Comparison of ENCODE assay signal across 20 cellular contexts in the genomic region with DNA sequence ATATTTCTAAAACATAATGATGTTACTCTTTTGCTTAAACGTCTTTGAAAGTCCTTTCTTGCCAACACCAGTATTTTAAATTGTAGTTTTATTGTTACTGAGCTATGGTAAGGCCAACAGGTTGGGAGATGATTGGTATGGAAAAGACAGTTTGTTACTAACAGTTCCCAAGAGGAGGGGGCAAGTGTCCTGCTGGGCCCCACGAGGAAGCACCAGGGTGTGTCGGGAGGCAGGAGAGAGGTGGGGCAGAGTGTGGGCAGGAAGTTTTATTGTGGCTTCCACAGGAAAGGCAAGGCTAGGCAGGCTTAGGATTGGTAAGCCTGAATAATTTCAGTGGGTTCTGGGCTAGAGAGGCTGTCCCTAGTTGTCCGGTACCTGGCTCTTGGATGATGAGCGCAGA.
DNase-seq lines count a peak whose midpoint lies in the region; ATAC-seq, FAIRE-seq and TF ChIP-seq lines count a peak whose summit lies in the region.
"Had no signal": no experiment of that assay in that cellular context is flagged by ENCODE, and none has a peak within 500 bp of the region (broad histone marks: within the 10 kb centered on the region; RNA-seq: fewer than 3 reads in every experiment).

No MANE protein-coding gene starts in this region.

- H4K91ac ChIP-seq in H1 (replicated peaks; ENCODE audit: insufficient read length, low read length), result no peak overlapping the region

- no peak for ATAC-seq in HG03196 (IDR thresholded peaks at IDR 0.05; ENCODE audit: unreplicated experiment)
- ATAC-seq in GM19324 (IDR thresholded peaks at IDR 0.05; ENCODE audit: low FRiP score, unreplicated experiment), result no peak
- ATAC-seq: natural killer cell treated with Interleukin-12 subunit alpha and Interleukin-12 subunit beta and Interleukin-15 and Interleukin-18, amount 100 ng/mL, for 72 hours had no signal

- H3K18ac ChIP-seq in H1 (ENCODE audit: extremely low read depth, low read length), result no peak overlapping the region

- H2BK120ac ChIP-seq in H1 (replicated peaks; ENCODE audit: low read depth, low read length), result no peak overlapping the region

- no peak overlapping the region for H3K4ac ChIP-seq in H1 (replicated peaks; ENCODE audit: insufficient read length, low read depth, low read length)

- 64% methylated on average over 5 of the region's 5 CpGs; no CpG with 5 or more reads in 1 of the 2 experiments for WGBS in H1 (ENCODE audit: extremely low coverage in 1 of 2, insufficient coverage in 1 of 2, insufficient read length in 1 of 2, insufficient replicate concordance in 2 of 2, low coverage in 1 of 2, low lambda C conversion rate in 2 of 2, missing lambda C conversion rate in 1 of 2), 2 experiments

- H2BK12ac ChIP-seq in H1 (ENCODE audit: low read depth, low read length), result no peak overlapping the region

- DNase-seq in Caco-2 (no peak), PC-9 (no peak), H1 (ENCODE audit: low read depth in 1 of 2, low spot score in 2 of 2) (no peak), H54 (ENCODE audit: insufficient read length, low spot score) (no peak)
- no peak for DNase-seq in activated naive CD4-positive, alpha-beta T cell treated with anti-CD3 and anti-CD28 coated beads, Interleukin-2, amount 10 ng/mL, durations not matched to agents 7 days and 5 days
- DNase-seq: activated CD8-positive, alpha-beta memory T cell treated with anti-CD3 and anti-CD28 coated beads for 24 hours; activated gamma-delta T cell; BE2C; DMS79; dorsolateral prefrontal cortex; left lung; NCI-H146; retina; stimulated activated CD4-positive, alpha-beta T cell treated with anti-CD3 and anti-CD28 coated beads, Interleukin-4, amount 100 ng/mL, for 24 hours had no signal

- H3K36me3 ChIP-seq in Caco-2 (ENCODE audit: control insufficient read depth, insufficient read depth, low read length), result no peaks in the 10 kb centered on the region
- no peaks in the 10 kb centered on the region for H3K36me3 ChIP-seq in PC-9 (ENCODE audit: low read depth)
- no peaks in the 10 kb centered on the region for H3K36me3 ChIP-seq in H1 (ENCODE audit: control insufficient read depth in 2 of 4, insufficient read depth in 4 of 4, low read length in 3 of 4)
- H3K36me3 ChIP-seq in parathyroid adenoma (ENCODE audit: control insufficient read depth, insufficient read depth, low read length), result no peaks in the 10 kb centered on the region
- H3K36me3 ChIP-seq: BE2C, left lung had no signal

- H3K4me2 ChIP-seq in PC-9, result peak overlapping the region; percentile 81
- H3K4me2 ChIP-seq in H1 (ENCODE audit: insufficient read depth in 1 of 2, low read depth in 2 of 2, low read length in 2 of 2), result no peak overlapping the region
- H3K4me2 ChIP-seq in parathyroid adenoma (ENCODE audit: low read length), result no peak overlapping the region

- no peak for TF ChIP-seq RAD21 in H1 (IDR thresholded peaks at IDR 0.05 in 1 of 2, conservative IDR thresholded peaks at IDR 0.05 in 1 of 2; ENCODE audit: low read depth in 2 of 2, low read length in 2 of 2)

- H3K27ac ChIP-seq in PC-9 (peak overlapping the region; percentile 99), H1 (ENCODE audit: low read depth, low read length) (no peak overlapping the region), parathyroid adenoma (no peak overlapping the region)
- H3K27ac ChIP-seq: SK-N-MC had no signal

- H3K79me1 ChIP-seq in H1 (ENCODE audit: low read depth, low read length), result no peaks in the 10 kb centered on the region

- H4K8ac ChIP-seq in H1 (ENCODE audit: extremely low read depth, insufficient read depth, low read length), result no peak overlapping the region

- no peak for TF ChIP-seq EP300 in H1 (IDR thresholded peaks at IDR 0.05; ENCODE audit: borderline replicate concordance in 1 of 2, low read depth in 2 of 2, low read length in 2 of 2)

- H2BK15ac ChIP-seq in H1 (ENCODE audit: low read length), result no peak overlapping the region

- H3K4me3 ChIP-seq in Caco-2 (ENCODE audit: low read depth, low read length), result no peak overlapping the region
- H3K4me3 ChIP-seq in PC-9, result 0 out of 2 replicates have a peak overlapping the region, but pooled peaks have one; percentile 6
- H3K4me3 ChIP-seq in H1 (ENCODE audit: extremely low read depth in 1 of 4, insufficient read depth in 2 of 4, low read depth in 3 of 4, low read length in 4 of 4), result no peak overlapping the region; a peak in 2 of 8 replicates
- no peak overlapping the region for H3K4me3 ChIP-seq in parathyroid adenoma (ENCODE audit: low read depth, low read length)
- H3K4me3 ChIP-seq: dorsolateral prefrontal cortex, left lung, SK-N-MC had no signal

- H3K36me3 Mint-ChIP-seq in Caco-2 (ENCODE audit: insufficient read depth, unreplicated experiment), result peaks cover 5% of the 10 kb centered on the region
- H3K36me3 Mint-ChIP-seq in activated naive CD4-positive, alpha-beta T cell treated with anti-CD3 and anti-CD28 coated beads, Interleukin-2, amount 10 ng/mL, durations not matched to agents 7 days and 5 days, result no peaks in the 10 kb centered on the region
- H3K36me3 Mint-ChIP-seq: natural killer cell treated with Interleukin-12 subunit alpha and Interleukin-12 subunit beta and Interleukin-15 and Interleukin-18, amount 100 ng/mL, for 72 hours had no signal

- intact Hi-C loops in Caco-2 (cut with micrococcal nuclease; ENCODE audit: unreplicated experiment), result no loop called here
- intact Hi-C loops in PC-9 (cut with micrococcal nuclease; ENCODE audit: unreplicated experiment), result loop anchor here (2.0 to 5.0 kb wide), 2 partner anchors 38 to 136 kb away; a partner anchor contains a TSS

- H3K9me2 ChIP-seq in PC-9 (ENCODE audit: insufficient read depth), result no peaks in the 10 kb centered on the region

- H3K14ac ChIP-seq in H1 (ENCODE audit: insufficient read length), result no peak overlapping the region

- peaks cover 20% of the 10 kb centered on the region for H3K4me1 ChIP-seq in Caco-2
- peaks cover 68% of the 10 kb centered on the region for H3K4me1 ChIP-seq in PC-9 (replicated peaks; ENCODE audit: insufficient read depth)
- peaks cover 0 to 14% (median 6%) of the 10 kb centered on the region in 4 experiments; a peak in 5 of 7 replicates for H3K4me1 ChIP-seq in H1 (replicated peaks in 1 of 4; ENCODE audit: control insufficient read depth in 3 of 4, insufficient read depth in 4 of 4, low read length in 3 of 4)
- peaks cover 4% of the 10 kb centered on the region for H3K4me1 ChIP-seq in parathyroid adenoma
- H3K4me1 ChIP-seq: BE2C had no signal

- H3K9me3 ChIP-seq in Caco-2 (no peaks in the 10 kb centered on the region), PC-9 (ENCODE audit: insufficient read depth, low read depth) (peaks cover 15% of the 10 kb centered on the region), H1 (ENCODE audit: insufficient read depth in 2 of 2, low read depth in 1 of 2, low read length in 1 of 2) (no peaks in the 10 kb centered on the region), parathyroid adenoma (ENCODE audit: control insufficient read depth, low read length) (no peaks in the 10 kb centered on the region)
- H3K9me3 ChIP-seq: BE2C, left lung had no signal

- no peak overlapping the region for H3K9ac ChIP-seq in H1 (replicated peaks in 1 of 4; ENCODE audit: extremely low read depth in 1 of 4, low read depth in 3 of 4, low read length in 3 of 4)
- H3K9ac ChIP-seq in parathyroid adenoma, result no peak overlapping the region

- no peak overlapping the region for H3K56ac ChIP-seq in H1 (replicated peaks; ENCODE audit: insufficient read length, low read depth, low read length)

- BruUV-seq in Caco-2 (replicated peaks; lab: Mats Ljungman, UMichigan) (no TSS peak), PC-9 (replicated peaks; lab: Mats Ljungman, UMichigan) (no TSS peak)

- no peak overlapping the region for H2BK20ac ChIP-seq in H1 (ENCODE audit: low read length)

- POLR2A ChIA-PET in Caco-2 (lab: Charles Lee) (no interaction called here), PC-9 (lab: Charles Lee; ENCODE audit: unreplicated experiment) (no interaction called here), H1 (lab: Charles Lee; ENCODE audit: partially characterized antibody) (no interaction called here)

- H4K5ac ChIP-seq in H1 (ENCODE audit: insufficient read length, low read depth, low read length), result peak overlapping the region; percentile 35

- TF ChIP-seq POLR2A in H1 (IDR thresholded peaks at IDR 0.05; ENCODE audit: control extremely low read depth in 1 of 2, low read depth in 2 of 2, low read length in 2 of 2) (no peak), H54 (IDR thresholded peaks at IDR 0.05; ENCODE audit: low read depth, low read length) (no peak)

- no peak overlapping the region; the same call in 1 of the 2 replicates for H2AK5ac ChIP-seq in H1 (ENCODE audit: low read depth, low read length)

- H3F3A ChIP-seq in PC-9 (ENCODE audit: insufficient read depth, low read depth), result peaks cover 60% of the 10 kb centered on the region

- no peak overlapping the region for H3K23ac ChIP-seq in H1 (ENCODE audit: insufficient read length)

- CTCF ChIA-PET in Caco-2 (lab: Charles Lee), result no interaction called here
- CTCF ChIA-PET in PC-9 (lab: Charles Lee), result interaction anchor here (1.1 kb wide), 1 partner anchor 10 kb away, joined by 4 read pairs; no protein-coding TSS in a partner anchor
- CTCF ChIA-PET in H1 (lab: Charles Lee; ENCODE audit: partially characterized antibody), result interaction anchor here (5.5 kb wide), 1 partner anchor 12 kb away, joined by 35 read pairs; no protein-coding TSS in a partner anchor
- CTCF ChIA-PET in activated naive CD4-positive, alpha-beta T cell treated with anti-CD3 and anti-CD28 coated beads, Interleukin-2, amount 10 ng/mL, durations not matched to agents 7 days and 5 days (lab: Charles Lee), result no interaction called here

- H2BK5ac ChIP-seq in H1 (ENCODE audit: low read depth, low read length), result no peak overlapping the region

- H3K79me2 ChIP-seq in PC-9 (ENCODE audit: low read depth), result no peaks in the 10 kb centered on the region
- H3K79me2 ChIP-seq in H1 (ENCODE audit: control insufficient read depth in 1 of 2, insufficient read depth in 2 of 2, low read length in 2 of 2), result no peaks in the 10 kb centered on the region
- no peaks in the 10 kb centered on the region for H3K79me2 ChIP-seq in parathyroid adenoma

- TF ChIP-seq CTCF in Caco-2 (IDR thresholded peaks at IDR 0.05; ENCODE audit: insufficient read depth in 1 of 2, low read depth in 1 of 2, low read length in 1 of 2, severe bottlenecking in 1 of 2, unreplicated experiment in 1 of 2) (no peak), PC-9 (conservative IDR thresholded peaks at IDR 0.05) (no peak), H1 (IDR thresholded peaks at IDR 0.05; ENCODE audit: control extremely low read depth in 1 of 3, insufficient read depth in 1 of 3, low read depth in 1 of 3, low read length in 3 of 3) (no peak), parathyroid adenoma (IDR thresholded peaks at IDR 0.05) (no peak)

- no peaks in the 10 kb centered on the region for H3K27me3 ChIP-seq in Caco-2 (replicated peaks; ENCODE audit: control insufficient read depth, insufficient read depth, low read length)
- H3K27me3 ChIP-seq in PC-9 (ENCODE audit: insufficient read depth, low read depth), result no peaks in the 10 kb centered on the region
- H3K27me3 ChIP-seq in H1 (replicated peaks in 1 of 4; ENCODE audit: control insufficient read depth in 3 of 4, extremely low read depth in 1 of 4, insufficient read depth in 3 of 4, low read length in 3 of 4), result no peaks in the 10 kb centered on the region
- no peaks in the 10 kb centered on the region for H3K27me3 ChIP-seq in parathyroid adenoma (ENCODE audit: control insufficient read depth, insufficient read depth, low read length)
- H3K27me3 ChIP-seq: BE2C, dorsolateral prefrontal cortex, left lung had no signal

- FAIRE-seq in H1 (lab: Jason Lieb, UNC), result no peak
- no peak for FAIRE-seq in H54 (lab: Jason Lieb, UNC)
- FAIRE-seq: urothelium cell line had no signal

- H3K9me3 Mint-ChIP-seq in Caco-2 (ENCODE audit: unreplicated experiment), result no peaks in the 10 kb centered on the region
- no peaks in the 10 kb centered on the region for H3K9me3 Mint-ChIP-seq in activated naive CD4-positive, alpha-beta T cell treated with anti-CD3 and anti-CD28 coated beads, Interleukin-2, amount 10 ng/mL, durations not matched to agents 7 days and 5 days
- H3K9me3 Mint-ChIP-seq: natural killer cell treated with Interleukin-12 subunit alpha and Interleukin-12 subunit beta and Interleukin-15 and Interleukin-18, amount 100 ng/mL, for 72 hours had no signal

- no peaks in the 10 kb centered on the region for H3K23me2 ChIP-seq in H1 (ENCODE audit: low read depth, low read length)

- no peaks in the 10 kb centered on the region for H3K27me3 Mint-ChIP-seq in Caco-2 (ENCODE audit: insufficient read depth, unreplicated experiment)
- H3K27me3 Mint-ChIP-seq in activated naive CD4-positive, alpha-beta T cell treated with anti-CD3 and anti-CD28 coated beads, Interleukin-2, amount 10 ng/mL, durations not matched to agents 7 days and 5 days, result peaks cover 11% of the 10 kb centered on the region

- no peak overlapping the region for H2AFZ ChIP-seq in PC-9
- peak overlapping the region; percentile 80; the same call in 1 of the 2 replicates for H2AFZ ChIP-seq in H1 (ENCODE audit: low read length)
- H2AFZ ChIP-seq in parathyroid adenoma, result peak overlapping the region; percentile 8

- peaks cover 28% of the 10 kb centered on the region for H3K4me1 Mint-ChIP-seq in Caco-2 (ENCODE audit: low read depth, unreplicated experiment)
- peaks cover 5% of the 10 kb centered on the region for H3K4me1 Mint-ChIP-seq in activated naive CD4-positive, alpha-beta T cell treated with anti-CD3 and anti-CD28 coated beads, Interleukin-2, amount 10 ng/mL, durations not matched to agents 7 days and 5 days

- no peak overlapping the region for H3K4me3 Mint-ChIP-seq in Caco-2 (ENCODE audit: unreplicated experiment)
- H3K4me3 Mint-ChIP-seq in activated naive CD4-positive, alpha-beta T cell treated with anti-CD3 and anti-CD28 coated beads, Interleukin-2, amount 10 ng/mL, durations not matched to agents 7 days and 5 days, result no peak overlapping the region
- H3K4me3 Mint-ChIP-seq: natural killer cell treated with Interleukin-12 subunit alpha and Interleukin-12 subunit beta and Interleukin-15 and Interleukin-18, amount 100 ng/mL, for 72 hours had no signal

- peak overlapping the region; percentile 15 for H3K27ac Mint-ChIP-seq in Caco-2 (ENCODE audit: unreplicated experiment)
- no peak overlapping the region for H3K27ac Mint-ChIP-seq in activated naive CD4-positive, alpha-beta T cell treated with anti-CD3 and anti-CD28 coated beads, Interleukin-2, amount 10 ng/mL, durations not matched to agents 7 days and 5 days
- H3K27ac Mint-ChIP-seq: natural killer cell treated with Interleukin-12 subunit alpha and Interleukin-12 subunit beta and Interleukin-15 and Interleukin-18, amount 100 ng/mL, for 72 hours had no signal

- H4K20me1 ChIP-seq in PC-9 (ENCODE audit: insufficient read depth), result no peaks in the 10 kb centered on the region
- no peaks in the 10 kb centered on the region for H4K20me1 ChIP-seq in H1 (replicated peaks in 1 of 2; ENCODE audit: control insufficient read depth in 1 of 2, insufficient read depth in 2 of 2, low read length in 2 of 2)

Comparison
In these comparisons a context has a peak if more than half of its experiments do, and no peak if none do; other contexts are left out.
1. CTCF ChIA-PET loops: an anchor here in PC-9 (1.1 kb wide) and H1 (5.5 kb wide); none called in Caco-2 and activated naive CD4-positive, alpha-beta T cell treated with anti-CD3 and anti-CD28 coated beads, Interleukin-2, amount 10 ng/mL, durations not matched to agents 7 days and 5 days.